ENCODE assay signal across 1 cellular context in the genomic region with DNA sequence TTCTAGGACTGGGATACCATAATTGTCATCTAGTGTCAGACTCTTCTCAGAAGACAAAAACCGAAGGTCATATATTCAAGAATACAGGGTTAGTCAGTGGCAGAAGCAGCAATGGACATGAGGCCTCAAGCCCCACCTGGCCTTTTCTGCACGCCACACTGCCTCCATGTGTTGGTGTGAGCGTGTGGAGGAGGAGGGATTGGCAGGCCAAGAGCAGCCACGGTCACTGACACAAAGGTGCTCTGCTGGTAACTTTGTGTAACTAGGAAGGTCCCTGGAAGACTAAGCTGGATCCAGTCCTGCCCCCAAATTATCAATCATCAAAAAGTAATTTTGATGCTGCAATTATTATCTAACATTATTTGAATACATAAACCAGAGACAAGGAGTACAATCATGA.
TF ChIP-seq lines count a peak whose summit lies in the region.

No MANE protein-coding gene starts in this region.

TF ChIP-seq in IMR-90, 13 proteins besides CTCF, POLR2A, EP300 and RAD21 (continued from another document):
- TF ChIP-seq, protein P1, sequence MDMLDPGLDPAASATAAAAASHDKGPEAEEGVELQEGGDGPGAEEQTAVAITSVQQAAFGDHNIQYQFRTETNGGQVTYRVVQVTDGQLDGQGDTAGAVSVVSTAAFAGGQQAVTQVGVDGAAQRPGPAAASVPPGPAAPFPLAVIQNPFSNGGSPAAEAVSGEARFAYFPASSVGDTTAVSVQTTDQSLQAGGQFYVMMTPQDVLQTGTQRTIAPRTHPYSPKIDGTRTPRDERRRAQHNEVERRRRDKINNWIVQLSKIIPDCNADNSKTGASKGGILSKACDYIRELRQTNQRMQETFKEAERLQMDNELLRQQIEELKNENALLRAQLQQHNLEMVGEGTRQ (IDR thresholded peaks at IDR 0.05; ENCODE audit: low read depth, low read length), result no peak
- no peak for TF ChIP-seq NFE2L2 (IDR thresholded peaks at IDR 0.05; ENCODE audit: low read depth, low read length)
- TF ChIP-seq ELK1 (IDR thresholded peaks at IDR 0.05; ENCODE audit: borderline replicate concordance, low read depth, low read length), result no peak
- TF ChIP-seq FOS (IDR thresholded peaks at IDR 0.05; ENCODE audit: low read depth, low read length), result no peak
- no peak for TF ChIP-seq MAFK (IDR thresholded peaks at IDR 0.05; ENCODE audit: low read depth, low read length)
- TF ChIP-seq RCOR1 (IDR thresholded peaks at IDR 0.05; ENCODE audit: insufficient replicate concordance, low read length), result no peak
- no peak for TF ChIP-seq SMC3 (IDR thresholded peaks at IDR 0.05; ENCODE audit: low read depth, low read length)
- no peak for TF ChIP-seq MXI1 (IDR thresholded peaks at IDR 0.05; ENCODE audit: borderline replicate concordance, low read depth, low read length)
- TF ChIP-seq BHLHE40 (IDR thresholded peaks at IDR 0.05; ENCODE audit: low read depth, low read length), result no peak
